Comparison of ENCODE assay signal across 1 cellular context in genomic region chr17:18187816-18188761, GRCh38.
TF ChIP-seq lines count a peak whose summit lies in the region.

No MANE protein-coding gene starts in this region.

TF ChIP-seq in GM23338, 12 proteins besides CTCF, POLR2A, EP300 and RAD21:
- TF ChIP-seq ZNF462 (CRISPR knock-in tag; IDR thresholded peaks at IDR 0.05) (no peak), ZNF331 (CRISPR knock-in tag; IDR thresholded peaks at IDR 0.05; ENCODE audit: low read depth) (no peak), NANOG (IDR thresholded peaks at IDR 0.05; ENCODE audit: borderline replicate concordance) (no peak), ETS1 (IDR thresholded peaks at IDR 0.05) (no peak), REST (IDR thresholded peaks at IDR 0.05; ENCODE audit: unreplicated experiment) (no peak), ZNF114 (CRISPR knock-in tag; IDR thresholded peaks at IDR 0.05) (no peak)
